Comparison of ENCODE assay signal across 1 cellular context in genomic region chr10:102133373-102134195, GRCh38.
TF ChIP-seq lines count a peak whose summit lies in the region.

No MANE protein-coding gene starts in this region.

TF ChIP-seq in HepG2, 621 proteins besides CTCF, POLR2A, EP300 and RAD21 (continued from another document and continues in another):
- TF ChIP-seq ZNF558 (CRISPR knock-in tag; IDR thresholded peaks at IDR 0.05; ENCODE audit: borderline replicate concordance) (no peak), ZBTB25 (CRISPR knock-in tag; IDR thresholded peaks at IDR 0.05) (no peak), ZHX2 (IDR thresholded peaks at IDR 0.05; ENCODE audit: low read depth) (0 out of 2 replicates have a peak, but pooled peaks have one; percentile 34), ZHX2 (CRISPR knock-in tag; IDR thresholded peaks at IDR 0.05; ENCODE audit: borderline replicate concordance) (no peak), SMARCE1 (IDR thresholded peaks at IDR 0.05; ENCODE audit: borderline replicate concordance) (no peak), MTERF4 (CRISPR knock-in tag; IDR thresholded peaks at IDR 0.05) (no peak), ZNF83 (CRISPR knock-in tag; IDR thresholded peaks at IDR 0.05; ENCODE audit: borderline replicate concordance) (no peak), ZGPAT (CRISPR knock-in tag; IDR thresholded peaks at IDR 0.05) (0 out of 2 replicates have a peak, but pooled peaks have one; percentile 6), ZNF124 (CRISPR knock-in tag; IDR thresholded peaks at IDR 0.05) (no peak), ZNF691 (CRISPR knock-in tag; IDR thresholded peaks at IDR 0.05; ENCODE audit: borderline replicate concordance, low read depth) (no peak), IRF9 (CRISPR knock-in tag; IDR thresholded peaks at IDR 0.05; ENCODE audit: borderline replicate concordance) (no peak; the same call in 1 of the 2 replicates), CHCHD3 (CRISPR knock-in tag; IDR thresholded peaks at IDR 0.05) (no peak), EEA1 (CRISPR knock-in tag; IDR thresholded peaks at IDR 0.05; ENCODE audit: borderline replicate concordance) (no peak; the same call in 1 of the 2 replicates), ETV6 (CRISPR knock-in tag; conservative IDR thresholded peaks at IDR 0.05) (no peak), XRCC5 (optimal IDR thresholded peaks at IDR 0.05; ENCODE audit: low read length) (no peak), E2F5 (CRISPR knock-in tag; conservative IDR thresholded peaks at IDR 0.05) (no peak), SP140L (CRISPR knock-in tag; IDR thresholded peaks at IDR 0.05; ENCODE audit: borderline replicate concordance) (no peak), ZNF367 (CRISPR knock-in tag; IDR thresholded peaks at IDR 0.05; ENCODE audit: borderline replicate concordance) (peak; percentile 23; the same call in 1 of the 2 replicates), THAP9 (CRISPR knock-in tag; IDR thresholded peaks at IDR 0.05; ENCODE audit: borderline replicate concordance) (no peak; the same call in 1 of the 2 replicates), RARA (CRISPR knock-in tag; IDR thresholded peaks at IDR 0.05) (peak; percentile 7; the same call in 1 of the 2 replicates), GATA4 (IDR thresholded peaks at IDR 0.05; ENCODE audit: borderline replicate concordance, low read depth) (no peak), HIVEP1 (CRISPR knock-in tag; IDR thresholded peaks at IDR 0.05) (peak; percentile 44; the same call in 1 of the 2 replicates), ONECUT2 (CRISPR knock-in tag; IDR thresholded peaks at IDR 0.05) (peak; percentile 33), ZNF557 (CRISPR knock-in tag; IDR thresholded peaks at IDR 0.05) (no peak), ZNF766 (CRISPR knock-in tag; IDR thresholded peaks at IDR 0.05; ENCODE audit: borderline replicate concordance) (no peak), ZNF383 (CRISPR knock-in tag; IDR thresholded peaks at IDR 0.05; ENCODE audit: borderline replicate concordance) (no peak), ZBTB20 (CRISPR knock-in tag; IDR thresholded peaks at IDR 0.05; ENCODE audit: borderline replicate concordance, low read depth) (no peak), KAT7 (CRISPR knock-in tag; IDR thresholded peaks at IDR 0.05; ENCODE audit: borderline replicate concordance) (no peak), BRCA1 (CRISPR knock-in tag; IDR thresholded peaks at IDR 0.05) (no peak), MXI1 (IDR thresholded peaks at IDR 0.05; ENCODE audit: borderline replicate concordance, low read depth, low read length) (peak; percentile 97), ZKSCAN1 (IDR thresholded peaks at IDR 0.05; ENCODE audit: low read length) (no peak), REL (CRISPR knock-in tag; conservative IDR thresholded peaks at IDR 0.05) (no peak), SP5 (CRISPR knock-in tag; IDR thresholded peaks at IDR 0.05; ENCODE audit: borderline replicate concordance, low read depth) (0 out of 2 replicates have a peak, but pooled peaks have one; percentile 17), PAF1 (CRISPR knock-in tag; IDR thresholded peaks at IDR 0.05) (no peak), ZNF333 (CRISPR knock-in tag; IDR thresholded peaks at IDR 0.05; ENCODE audit: borderline replicate concordance) (no peak), KDM6A (CRISPR knock-in tag; IDR thresholded peaks at IDR 0.05; ENCODE audit: low read depth) (no peak), ZMYM4 (CRISPR knock-in tag; IDR thresholded peaks at IDR 0.05) (no peak), RARG (CRISPR knock-in tag; IDR thresholded peaks at IDR 0.05; ENCODE audit: low read depth) (no peak), NFKBIZ (CRISPR knock-in tag; IDR thresholded peaks at IDR 0.05) (no peak), U2AF2 (IDR thresholded peaks at IDR 0.05; ENCODE audit: low read depth, low read length) (no peak), ZSCAN30 (CRISPR knock-in tag; IDR thresholded peaks at IDR 0.05) (no peak), ZNF775 (CRISPR knock-in tag; IDR thresholded peaks at IDR 0.05; ENCODE audit: borderline replicate concordance) (no peak), HOXA3 (CRISPR knock-in tag; IDR thresholded peaks at IDR 0.05) (peak; percentile 48; the same call in 1 of the 2 replicates), ZNF33A (CRISPR knock-in tag; IDR thresholded peaks at IDR 0.05; ENCODE audit: borderline replicate concordance) (no peak), NCOR1 (IDR thresholded peaks at IDR 0.05; ENCODE audit: borderline replicate concordance, low read length) (peak; percentile 45; the same call in 1 of the 2 replicates), ZNF543 (CRISPR knock-in tag; IDR thresholded peaks at IDR 0.05) (0 out of 2 replicates have a peak, but pooled peaks have one; percentile 20), ZNF143 (CRISPR knock-in tag; IDR thresholded peaks at IDR 0.05) (no peak), ZNF574 (CRISPR knock-in tag; IDR thresholded peaks at IDR 0.05) (peak; percentile 59), ZNF607 (CRISPR knock-in tag; IDR thresholded peaks at IDR 0.05; ENCODE audit: borderline replicate concordance) (no peak), KDM3A (CRISPR knock-in tag; IDR thresholded peaks at IDR 0.05; ENCODE audit: low read depth) (no peak), ZNF260 (CRISPR knock-in tag; IDR thresholded peaks at IDR 0.05; ENCODE audit: borderline replicate concordance, low read depth) (no peak)
